20 cellular contexts compared by ENCODE assay signal in genomic region chr7:70434376-70434775, GRCh38.
A peak's percentile ranks its signal among the peaks of the same experiment; 100 is the strongest.
DNase-seq lines count a peak whose midpoint lies in the region; ATAC-seq and TF ChIP-seq lines count a peak whose summit lies in the region.
"Had no signal": no experiment of that assay in that cellular context is flagged by ENCODE, and none has a peak within 500 bp of the region (broad histone marks: within the 10 kb centered on the region; RNA-seq: fewer than 3 reads in every experiment).

No MANE protein-coding gene starts in this region.

- H3K27me3 ChIP-seq in mammary epithelial cell (ENCODE audit: insufficient read depth, low read length) (peaks cover 3% of the 10 kb centered on the region), breast epithelium (no peaks in the 10 kb centered on the region), gastrocnemius medialis (no peaks in the 10 kb centered on the region)
- H3K27me3 ChIP-seq: pancreas, SJSA1 had no signal

- H3K36me3 ChIP-seq in mammary epithelial cell (ENCODE audit: insufficient read depth, low read length) (no peaks in the 10 kb centered on the region), breast epithelium (no peaks in the 10 kb centered on the region), gastrocnemius medialis (no peaks in the 10 kb centered on the region)
- H3K36me3 ChIP-seq: pancreas, SJSA1 had no signal

- ATAC-seq in GM21528 (IDR thresholded peaks at IDR 0.05; ENCODE audit: low FRiP score, unreplicated experiment) (no peak), gastrocnemius medialis (no peak)
- ATAC-seq: activated CD8-positive, alpha-beta T cell treated with anti-CD3 and anti-CD28 coated beads, Interleukin-2, amount 10 ng/mL, durations not matched to agents 7 days and 5 days; effector memory CD8-positive, alpha-beta T cell; HCT116; mucosa of descending colon; pancreas had no signal

- 73% methylated on average over 2 of the region's 2 CpGs for WGBS in mammary epithelial cell (ENCODE audit: low coverage, missing lambda C conversion rate)

- H3K9me3 ChIP-seq in mammary epithelial cell (replicated peaks; ENCODE audit: insufficient read depth, low read length), result no peaks in the 10 kb centered on the region
- no peaks in the 10 kb centered on the region for H3K9me3 ChIP-seq in breast epithelium
- no peaks in the 10 kb centered on the region for H3K9me3 ChIP-seq in gastrocnemius medialis
- H3K9me3 ChIP-seq: mucosa of descending colon, pancreas, SJSA1 had no signal

- H3K4me3 ChIP-seq in mammary epithelial cell (replicated peaks in 1 of 3; ENCODE audit: insufficient read depth in 1 of 3, low read depth in 2 of 3, low read length in 3 of 3) (no peak overlapping the region), breast epithelium (no peak overlapping the region), gastrocnemius medialis (no peak overlapping the region)
- H3K4me3 ChIP-seq: mucosa of descending colon, pancreas, SJSA1 had no signal

- no peaks in the 10 kb centered on the region for H3K4me1 ChIP-seq in mammary epithelial cell (ENCODE audit: insufficient read depth, low read length)
- no peaks in the 10 kb centered on the region for H3K4me1 ChIP-seq in breast epithelium
- H3K4me1 ChIP-seq in gastrocnemius medialis, result no peaks in the 10 kb centered on the region
- H3K4me1 ChIP-seq: pancreas, SJSA1 had no signal

- dilution Hi-C loops in mammary epithelial cell (cut with HindIII; ENCODE audit: low sequenced_read_pairs), result loop anchor here (5.0 kb wide), 1 partner anchor 98 kb away; no protein-coding TSS in a partner anchor

- no peaks in the 10 kb centered on the region for H4K20me1 ChIP-seq in mammary epithelial cell (ENCODE audit: insufficient read depth, low read length)

- BruUV-seq in mammary epithelial cell (replicated peaks; lab: Mats Ljungman, UMichigan), result no TSS peak

- in situ Hi-C loops in mammary epithelial cell (cut with MboI; ENCODE audit: low sequenced_read_pairs in 2 of 2) (no loop called here), gastrocnemius medialis (cut with MboI; ENCODE audit: low sequenced_read_pairs in 4 of 4) (no loop called here)

- CTCF ChIA-PET in mammary epithelial cell (lab: Charles Lee; ENCODE audit: low non-redundant PET), result no interaction called here

- H3K79me2 ChIP-seq in mammary epithelial cell (ENCODE audit: insufficient read depth, low read length), result no peaks in the 10 kb centered on the region

- intact Hi-C loops in mammary epithelial cell (cut with micrococcal nuclease) (loop anchor here (5.0 kb wide), 1 partner anchor 392 kb away; no protein-coding TSS in a partner anchor), breast epithelium (cut with DNase I; ENCODE audit: low total_unique reads) (no loop called here), gastrocnemius medialis (cut with DNase I; ENCODE audit: low total_unique reads) (no loop called here)

- TF ChIP-seq CTCF in mammary epithelial cell (conservative IDR thresholded peaks at IDR 0.05 in 1 of 2, IDR thresholded peaks at IDR 0.05 in 1 of 2; ENCODE audit: extremely low read depth in 1 of 2, insufficient read depth in 1 of 2, low read depth in 1 of 2, low read length in 2 of 2) (peak; percentile 7 to 59), breast epithelium (IDR thresholded peaks at IDR 0.05) (no peak), gastrocnemius medialis (IDR thresholded peaks at IDR 0.05 in 4 of 5, conservative IDR thresholded peaks at IDR 0.05 in 1 of 5) (no peak)

- H3K27ac ChIP-seq in mammary epithelial cell (ENCODE audit: insufficient read depth, low read depth, low read length), result no peak overlapping the region
- no peak overlapping the region for H3K27ac ChIP-seq in breast epithelium
- no peak overlapping the region for H3K27ac ChIP-seq in gastrocnemius medialis
- H3K27ac ChIP-seq: pancreas, SJSA1 had no signal

- H3K9ac ChIP-seq in mammary epithelial cell (ENCODE audit: insufficient read depth, low read length), result no peak overlapping the region

- TF ChIP-seq POLR2A in breast epithelium (IDR thresholded peaks at IDR 0.05) (no peak), gastrocnemius medialis (IDR thresholded peaks at IDR 0.05) (no peak)

- H3K4me2 ChIP-seq in mammary epithelial cell (ENCODE audit: insufficient read depth, low read depth, low read length), result no peak overlapping the region

- DNase-seq in mammary epithelial cell (no peak), breast epithelium (ENCODE audit: low spot score in 2 of 2) (no peak), NCI-H1694 treated with DMSO at 0.1 percent for 48 hours (lab: John Stamatoyannopoulos, UW) (peak; percentile 85), cerebellum (ENCODE audit: low spot score) (peak; percentile 76), NCI-H2029 treated with DMSO at 0.1 percent for 48 hours (lab: John Stamatoyannopoulos, UW) (no peak), gastrocnemius medialis (no peak), NCI-H187 treated with DMSO at 0.1 percent for 48 hours (lab: John Stamatoyannopoulos, UW) (no peak)
- DNase-seq: activated CD8-positive, alpha-beta T cell treated with anti-CD3 and anti-CD28 coated beads, Interleukin-2, amount 10 ng/mL, durations not matched to agents 7 days and 5 days; activated effector memory CD4-positive, alpha-beta T cell treated with Interleukin-2 at 50 U/mL for 16 hours; AML-193; effector memory CD8-positive, alpha-beta T cell; GDM1; mucosa of descending colon; NCI-H1048; pancreas; stimulated activated CD4-positive, alpha-beta T cell treated with anti-CD3 and anti-CD28 coated beads, Interleukin-15, amount 100 ng/mL, for 24 hours; trophoblast cell had no signal

- H2AFZ ChIP-seq in mammary epithelial cell (ENCODE audit: low read depth, low read length), result no peak overlapping the region

Comparison
In these comparisons a context has a peak if more than half of its experiments do, and no peak if none do; other contexts are left out.
1. CTCF ChIP-seq: peak in mammary epithelial cell (2 of 2); none in breast epithelium (0 of 3) and gastrocnemius medialis (0 of 5).
2. DNase-seq: peak in NCI-H1694 treated with DMSO at 0.1 percent for 48 hours (single experiment) and cerebellum (single experiment); none in mammary epithelial cell (single experiment), breast epithelium (0 of 2), NCI-H2029 treated with DMSO at 0.1 percent for 48 hours (single experiment), gastrocnemius medialis (0 of 2) and NCI-H187 treated with DMSO at 0.1 percent for 48 hours (single experiment).